ENCODE assay signal across 8 cellular contexts in genomic region chr14:103057028-103057371, GRCh38. TPM values are rescaled to one million over a fixed set of nuclear protein-coding genes. Genes with fewer than 3 reads are reported as not detected.
DNase-seq lines count a peak whose midpoint lies in the region; ATAC-seq and TF ChIP-seq lines count a peak whose summit lies in the region.

No MANE protein-coding gene starts in this region.

- no peaks in the 10 kb centered on the region for H3K36me3 Mint-ChIP-seq in MCF 10A (ENCODE audit: insufficient read depth, unreplicated experiment)

- peak; percentile 53 for DNase-seq in COR-L47 (lab: John Stamatoyannopoulos, UW)
- DNase-seq in MCF 10A (ENCODE audit: unreplicated experiment) = no peak
- DNase-seq in lower leg skin (ENCODE audit: low spot score in 2 of 2) = no peak
- DNase-seq in transverse colon = no peak
- no peak for DNase-seq in AML-193 (lab: John Stamatoyannopoulos, UW)
- DNase-seq in activated naive CD4-positive, alpha-beta T cell treated with anti-CD3 and anti-CD28 coated beads, Interleukin-2, amount 50 U/mL, for 16 hours = no peak

- H3K4me3 ChIP-seq in lower leg skin (ENCODE audit: low read depth, poor library complexity, severe bottlenecking) (peak overlapping the region; percentile 55), transverse colon (peak overlapping the region; percentile 78 to 98 (median 90))

- WGBS in lower leg skin, 2 donors = no CpG with 5 or more reads among the region's 53 CpGs
- 0% methylated on average over 8 of the region's 53 CpGs; no CpG with 5 or more reads in 1 of the 2 donors for WGBS in transverse colon (ENCODE audit: low coverage in 1 of 2), 2 donors

- no peaks in the 10 kb centered on the region for H3K9me3 Mint-ChIP-seq in MCF 10A (ENCODE audit: unreplicated experiment)

- no peaks in the 10 kb centered on the region for H3K27me3 ChIP-seq in transverse colon

- H3K36me3 ChIP-seq in transverse colon = no peaks in the 10 kb centered on the region

- H3K27ac Mint-ChIP-seq in MCF 10A (ENCODE audit: low read depth, unreplicated experiment) = peak overlapping the region; percentile 78

- POLR2A ChIA-PET in MCF 10A (lab: Yijun Ruan, JAX) = interaction anchor here (0.6 to 4.0 kb wide), 14 partner anchors 9 to 374 kb away, joined by 3 to 26 read pairs (median 4); no protein-coding TSS in a partner anchor

- TF ChIP-seq CTCF in MCF 10A (IDR thresholded peaks at IDR 0.05; ENCODE audit: unreplicated experiment) (no peak), lower leg skin (IDR thresholded peaks at IDR 0.05) (no peak), transverse colon (IDR thresholded peaks at IDR 0.05) (no peak)

- in situ Hi-C loops in transverse colon (cut with MboI; ENCODE audit: low pct_ligation_motif_present in 1 of 4, low pct_unique_long_range_greater_than_20kb in 1 of 4, low sequenced_read_pairs in 3 of 4) = no loop called here

- ATAC-seq in HG02943 (IDR thresholded peaks at IDR 0.05; ENCODE audit: low read depth, unreplicated experiment) (peak; percentile 21), GM21381 (IDR thresholded peaks at IDR 0.05; ENCODE audit: unreplicated experiment) (no peak)

- H3K4me3 Mint-ChIP-seq in MCF 10A (ENCODE audit: unreplicated experiment) = peak overlapping the region; percentile 81

- peaks cover 17 to 45% (median 33%) of the 10 kb centered on the region in 4 donors for H3K4me1 ChIP-seq in transverse colon

- H3K27ac ChIP-seq in transverse colon = peak overlapping the region; percentile 87 to 98 (median 98)

- BruUV-seq in MCF 10A (replicated peaks; lab: Mats Ljungman, UMichigan) = no TSS peak

- intact Hi-C loops in MCF 10A (cut with micrococcal nuclease) = loop anchor here (5.0 kb wide), 1 partner anchor 70 kb away; no protein-coding TSS in a partner anchor
- intact Hi-C loops in lower leg skin (cut with DNase I; ENCODE audit: low total_unique reads) = no loop called here
- intact Hi-C loops in transverse colon (cut with DNase I; ENCODE audit: low total_unique reads) = no loop called here

- peaks cover 18% of the 10 kb centered on the region for H3K4me1 Mint-ChIP-seq in MCF 10A (ENCODE audit: insufficient read depth, unreplicated experiment)

- TF ChIP-seq EP300 in transverse colon (IDR thresholded peaks at IDR 0.05; ENCODE audit: low read depth) = no peak

- CTCF ChIA-PET in MCF 10A (lab: Yijun Ruan, JAX) = no interaction called here

- no peaks in the 10 kb centered on the region for H3K27me3 Mint-ChIP-seq in MCF 10A (ENCODE audit: insufficient read depth, unreplicated experiment)

- no peaks in the 10 kb centered on the region for H3K9me3 ChIP-seq in transverse colon

- TF ChIP-seq POLR2A in lower leg skin (IDR thresholded peaks at IDR 0.05) (no peak), transverse colon (IDR thresholded peaks at IDR 0.05) (no peak)

RNA-seq across cellular contexts. Expression of gene CDC42BPB, which starts 0.3 kb away (rescaled TPM):
- total RNA-seq in MCF 10A (2022) (82.7 and 91.1 TPM in 2 replicates), lower leg skin (100 to 1,000 TPM in 2 of 4 donors, 10 to 100 TPM in 2; 85.3 to 174 (median 101) TPM), transverse colon (100 to 1,000 TPM; 109 to 160 (median 123) TPM)

RNA-seq across cellular contexts. Expression of gene LBHD2, which starts 27.0 kb away (rescaled TPM):
- total RNA-seq in MCF 10A (2022) (not detected in 2 replicates), lower leg skin (not detected), transverse colon (not detected)

RNA-seq across cellular contexts. Expression of gene EXOC3L4, which starts 37.5 kb away (rescaled TPM):
- not detected in 2 replicates for total RNA-seq in MCF 10A (2022)
- total RNA-seq in lower leg skin = under 1 TPM in 2 of 4 donors, not detected in 2; 0.64 to 0.75 TPM
- total RNA-seq in transverse colon = 10 to 100 TPM; 15.2 to 49.0 (median 30.3) TPM

Comparison
In these comparisons a context has a peak if more than half of its experiments do, and no peak if none do; other contexts are left out.
1. RNA of gene EXOC3L4, which starts 37.5 kb away (total RNA-seq): 15.2 to 49.0 TPM in transverse colon; 0.64 to 0.75 TPM in lower leg skin and not detected in MCF 10A; every median in the first group is over 4 times any median in the second.